Comparison of ENCODE assay signal across 11 cellular contexts in the genomic region with DNA sequence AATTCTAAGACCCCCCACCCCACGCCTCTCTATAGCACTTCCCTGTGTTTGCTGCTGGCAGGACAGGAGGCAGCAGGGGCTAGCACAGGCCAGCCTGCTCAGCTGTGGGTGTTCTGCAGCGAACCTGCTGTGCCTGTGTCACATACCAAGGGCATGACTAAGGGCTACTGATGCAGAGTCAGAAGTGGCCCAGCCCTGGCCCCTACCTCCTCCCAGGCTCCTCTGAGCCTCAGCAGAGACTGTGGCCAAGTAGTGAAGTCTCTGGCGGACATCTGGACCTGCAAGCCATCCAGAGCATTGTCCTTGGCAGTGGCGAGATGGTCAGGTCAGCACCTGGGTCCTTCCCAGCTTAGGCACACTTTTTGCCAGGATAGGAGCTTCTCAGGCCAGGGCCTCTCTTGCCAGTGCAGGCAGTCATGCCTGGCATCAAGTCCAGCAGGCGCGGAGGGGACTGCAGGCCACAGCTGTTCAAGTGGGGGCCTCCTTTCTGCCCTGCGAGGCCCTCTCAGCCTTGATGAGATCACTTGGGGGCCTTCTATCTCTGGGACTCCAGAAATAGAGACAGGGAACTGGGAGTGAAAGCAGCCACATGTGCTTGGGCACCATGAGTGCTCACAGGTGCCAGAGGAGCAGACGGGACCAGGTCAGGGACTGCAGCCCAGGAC.
DNase-seq lines count a peak whose midpoint lies in the region; ATAC-seq, FAIRE-seq and TF ChIP-seq lines count a peak whose summit lies in the region.
"Had no signal": no experiment of that assay in that cellular context is flagged by ENCODE, and none has a peak within 500 bp of the region (broad histone marks: within the 10 kb centered on the region; RNA-seq: fewer than 3 reads in every experiment).

No MANE protein-coding gene starts in this region.

- TF ChIP-seq CTCF in foreskin fibroblast (IDR thresholded peaks at IDR 0.05; ENCODE audit: low read depth, low read length), result no peak

- DNase-seq in H54 (ENCODE audit: insufficient read length, low spot score) (peak; percentile 68), RCC 7860 (ENCODE audit: low spot score) (peak; percentile 31), foreskin fibroblast (peak; percentile 38), posterior vena cava (ENCODE audit: low spot score) (peak; percentile 60)
- DNase-seq in stimulated activated CD4-positive, alpha-beta T cell treated with anti-CD3 and anti-CD28 coated beads, Interleukin-12 subunit alpha, Interleukin-12 subunit beta, amount 100 ng/mL, for 4 hours, result no peak
- DNase-seq: SHP77 had no signal

- ATAC-seq in HG03469 (IDR thresholded peaks at IDR 0.05; ENCODE audit: unreplicated experiment) (no peak), HG03139 (IDR thresholded peaks at IDR 0.05; ENCODE audit: unreplicated experiment) (no peak), GM21576 (IDR thresholded peaks at IDR 0.05; ENCODE audit: unreplicated experiment) (no peak)
- ATAC-seq: naive thymus-derived CD4-positive, alpha-beta T cell had no signal

- TF ChIP-seq POLR2A in H54 (IDR thresholded peaks at IDR 0.05; ENCODE audit: low read depth, low read length), result no peak

- intact Hi-C loops in posterior vena cava (cut with DNase I), result loop anchor here in 1 of 2 donors (2.0 kb wide), 1 partner anchor 26 kb away; no protein-coding TSS in a partner anchor

- H3K4me3 ChIP-seq in foreskin fibroblast (ENCODE audit: low read depth in 1 of 2, low read length in 2 of 2), result no peak overlapping the region

- FAIRE-seq in H54 (lab: Jason Lieb, UNC) (no peak), RCC 7860 (lab: Jason Lieb, UNC) (no peak)
- FAIRE-seq: endothelial cell of umbilical vein had no signal
